Comparison of ENCODE assay signal across 8 cellular contexts in genomic region chr12:119176267-119177055, GRCh38. TPM values are rescaled to one million over a fixed set of nuclear protein-coding genes. Genes with fewer than 3 reads are reported as not detected.
DNase-seq lines count a peak whose midpoint lies in the region; ATAC-seq and TF ChIP-seq lines count a peak whose summit lies in the region.

No MANE protein-coding gene starts in this region.

- CTCF ChIA-PET in BJ (lab: Yijun Ruan, JAX) = no interaction called here

- H3K27me3 ChIP-seq in BJ (ENCODE audit: control insufficient read depth, insufficient read depth, low read length) = 0 out of 2 replicates have a peak, but pooled peaks cover 2% of the 10 kb centered on the region
- no peaks in the 10 kb centered on the region for H3K27me3 ChIP-seq in testis

- H3K4me1 ChIP-seq in testis = peaks cover 9% of the 10 kb centered on the region

- peak; percentile 61 for DNase-seq in BJ (ENCODE audit: low read depth)
- peak; percentile 20 for DNase-seq in NCI-H1436 treated with DMSO at 0.1 percent for 48 hours (lab: John Stamatoyannopoulos, UW)
- DNase-seq in T47D (ENCODE audit: low read depth in 1 of 2, low spot score in 1 of 2) = peak; percentile 77 to 87
- peak; percentile 91 for DNase-seq in kidney tubule cell (ENCODE audit: low spot score)
- DNase-seq in testis = peak; percentile 81
- no peak for DNase-seq in putamen (ENCODE audit: low spot score)
- DNase-seq in GF-D8 (lab: John Stamatoyannopoulos, UW) = no peak

- no peak overlapping the region for H3K27ac ChIP-seq in testis

- no peak for TF ChIP-seq CTCF in BJ (IDR thresholded peaks at IDR 0.05; ENCODE audit: insufficient read depth, low read depth, low read length)
- no peak for TF ChIP-seq CTCF in testis (IDR thresholded peaks at IDR 0.05)

- POLR2A ChIA-PET in BJ (lab: Charles Lee) = no interaction called here

- 33 to 46% methylated on average over 20 to 21 of the region's 21 CpGs for WGBS in testis, 2 donors

- no peak for TF ChIP-seq POLR2A in testis (IDR thresholded peaks at IDR 0.05)

- H3K36me3 ChIP-seq in BJ (ENCODE audit: control insufficient read depth, insufficient read depth, low read length) (no peaks in the 10 kb centered on the region), testis (ENCODE audit: low read depth, missing control alignments) (no peaks in the 10 kb centered on the region)

- no peaks in the 10 kb centered on the region for H3K9me3 ChIP-seq in testis

- H3K4me3 ChIP-seq in BJ (ENCODE audit: low read depth, low read length) (peak overlapping the region; percentile 33), testis (no peak overlapping the region)

- in situ Hi-C loops in T47D (cut with HindIII; ENCODE audit: low pct_unique_long_range_greater_than_20kb, low sequenced_read_pairs) = no loop called here

- intact Hi-C loops in testis (cut with DNase I; ENCODE audit: low total_unique reads) = no loop called here

- ATAC-seq in HG02678 (IDR thresholded peaks at IDR 0.05; ENCODE audit: unreplicated experiment) = no peak

RNA-seq across cellular contexts. Expression of gene HSPB8, which starts 2.3 kb away (rescaled TPM):
- polyA plus RNA-seq in BJ (2011; rRNA removed) = 19.1 and 19.3 TPM in 2 replicates
- polyA minus RNA-seq in BJ (2011; rRNA and poly(A)+ RNA removed) = 7.9 and 11.0 TPM in 2 replicates
- total RNA-seq in testis = 10 to 100 TPM; 29.7 to 45.8 TPM
- 36.2 TPM for polyA plus RNA-seq in testis (ENCODE audit: insufficient read depth, low read depth, low replicate concordance)

Comparison
In these comparisons a context has a peak if more than half of its experiments do, and no peak if none do; other contexts are left out.
1. DNase-seq: peak in BJ (single experiment), NCI-H1436 treated with DMSO at 0.1 percent for 48 hours (single experiment), T47D (2 of 2), kidney tubule cell (single experiment) and testis (single experiment); none in putamen (single experiment) and GF-D8 (single experiment).